9 cellular contexts compared by ENCODE assay signal in genomic region chr17:732788-733720, GRCh38. TPM values are rescaled to one million over a fixed set of nuclear protein-coding genes. Genes with fewer than 3 reads are reported as not detected.
A peak's percentile ranks its signal among the peaks of the same experiment; 100 is the strongest.
DNase-seq lines count a peak whose midpoint lies in the region; ATAC-seq, FAIRE-seq and TF ChIP-seq lines count a peak whose summit lies in the region.
"Had no signal": no experiment of that assay in that cellular context is flagged by ENCODE, and none has a peak within 500 bp of the region (broad histone marks: within the 10 kb centered on the region; RNA-seq: fewer than 3 reads in every experiment).

No MANE protein-coding gene starts in this region.

- H3K36me3 ChIP-seq in SJSA1 (peaks cover 35% of the 10 kb centered on the region), kidney (ENCODE audit: control insufficient read depth in 1 of 2, insufficient read depth in 2 of 2, low read length in 2 of 2) (no peaks in the 10 kb centered on the region), smooth muscle cell (ENCODE audit: low read depth) (no peaks in the 10 kb centered on the region)

- 11% methylated on average over 38 of the region's 72 CpGs for WGBS in smooth muscle cell (ENCODE audit: low lambda C conversion rate)

- peak overlapping the region; percentile 35 to 54 for H3K9ac ChIP-seq in kidney (ENCODE audit: low read length in 2 of 2)
- H3K9ac ChIP-seq in smooth muscle cell (ENCODE audit: low read depth), result peak overlapping the region; percentile 21

- H3K9me3 ChIP-seq in SJSA1 (replicated peaks) (no peaks in the 10 kb centered on the region), kidney (ENCODE audit: control insufficient read depth in 1 of 2, low read length in 2 of 2) (no peaks in the 10 kb centered on the region), smooth muscle cell (replicated peaks; ENCODE audit: low read depth) (no peaks in the 10 kb centered on the region)

- peak overlapping the region; percentile 75 for H2AFZ ChIP-seq in smooth muscle cell (ENCODE audit: low read depth)

- peaks cover 19% of the 10 kb centered on the region for H4K20me1 ChIP-seq in smooth muscle cell (ENCODE audit: low read depth)

- ATAC-seq in HG03025 (IDR thresholded peaks at IDR 0.05; ENCODE audit: low FRiP score, unreplicated experiment), result peak; percentile 30

- no peaks in the 10 kb centered on the region for H3K27me3 ChIP-seq in SJSA1 (replicated peaks)
- no peaks in the 10 kb centered on the region for H3K27me3 ChIP-seq in smooth muscle cell (ENCODE audit: low read depth)

- H3K4me2 ChIP-seq in smooth muscle cell, result peak overlapping the region; percentile 90

- peak overlapping the region; percentile 77 for H3K27ac ChIP-seq in SJSA1
- peak overlapping the region in 1 of 2 donors; percentile 28 for H3K27ac ChIP-seq in kidney (ENCODE audit: low read depth in 2 of 2, low read length in 2 of 2)
- peak overlapping the region; percentile 2 for H3K27ac ChIP-seq in smooth muscle cell (ENCODE audit: low read depth)

- no peak for TF ChIP-seq CTCF in MCF 10A (IDR thresholded peaks at IDR 0.05; ENCODE audit: unreplicated experiment)
- TF ChIP-seq CTCF in kidney (IDR thresholded peaks at IDR 0.05; ENCODE audit: borderline replicate concordance, extremely low read depth, insufficient read depth), result no peak
- peak; percentile 6 for TF ChIP-seq CTCF in smooth muscle cell (IDR thresholded peaks at IDR 0.05; ENCODE audit: borderline replicate concordance, insufficient read depth, poor library complexity, severe bottlenecking)

- POLR2A ChIA-PET in MCF 10A (lab: Yijun Ruan, JAX), result interaction anchor here (0.6 to 1.9 kb wide), 13 partner anchors 11 to 103 kb away, joined by 3 to 45 read pairs (median 7); partner anchors contain the start of genes GEMIN4, GLOD4, MRM3 and VPS53

- H3K4me3 ChIP-seq in SJSA1 (peak overlapping the region; percentile 95), kidney (ENCODE audit: low read length in 2 of 2) (peak overlapping the region; percentile 49 to 64), smooth muscle cell (peak overlapping the region; percentile 93)

- FAIRE-seq in kidney (lab: Jason Lieb, UNC), result no peak
- FAIRE-seq: frontal cortex had no signal

- DNase-seq in NCI-H1092 treated with DMSO at 0.1 percent for 48 hours (lab: John Stamatoyannopoulos, UW) (peak; percentile 43), NCI-H1092 (lab: John Stamatoyannopoulos, UW) (no peak), SJSA1 (ENCODE audit: low read depth in 1 of 2, low spot score in 2 of 2) (peak in 1 of 2 experiments; percentile 39), MCF 10A (ENCODE audit: unreplicated experiment) (peak; percentile 47), kidney (peak; percentile 87), smooth muscle cell (lab: John Stamatoyannopoulos, UW; ENCODE audit: unreplicated experiment) (peak; percentile 30), GDM1 (lab: John Stamatoyannopoulos, UW) (no peak)

- H3K4me1 Mint-ChIP-seq in MCF 10A (ENCODE audit: insufficient read depth, unreplicated experiment), result peaks cover 31% of the 10 kb centered on the region

- H3K4me3 Mint-ChIP-seq in MCF 10A (ENCODE audit: unreplicated experiment), result peak overlapping the region; percentile 87

- H3K9me3 Mint-ChIP-seq in MCF 10A (ENCODE audit: unreplicated experiment), result no peaks in the 10 kb centered on the region

- H3K36me3 Mint-ChIP-seq in MCF 10A (ENCODE audit: insufficient read depth, unreplicated experiment), result peaks cover 34% of the 10 kb centered on the region

- peaks cover 19% of the 10 kb centered on the region for H3K4me1 ChIP-seq in SJSA1 (replicated peaks)
- peaks cover 0 to 6% of the 10 kb centered on the region in 2 donors for H3K4me1 ChIP-seq in kidney (ENCODE audit: control insufficient read depth in 1 of 2, insufficient read depth in 1 of 2, low read depth in 1 of 2, low read length in 2 of 2)
- H3K4me1 ChIP-seq in smooth muscle cell (ENCODE audit: low read depth), result peaks cover 12% of the 10 kb centered on the region

- peaks cover 29% of the 10 kb centered on the region for H3K79me2 ChIP-seq in smooth muscle cell (ENCODE audit: low read depth)

- BruUV-seq in MCF 10A (replicated peaks; lab: Mats Ljungman, UMichigan), result no TSS peak

- CTCF ChIA-PET in MCF 10A (lab: Yijun Ruan, JAX), result interaction anchor here (0.8 to 1.1 kb wide), 4 partner anchors 10 to 18 kb away, joined by 3 to 5 read pairs (median 3); partner anchors contain the start of gene GEMIN4

- no peaks in the 10 kb centered on the region for H3K27me3 Mint-ChIP-seq in MCF 10A (ENCODE audit: insufficient read depth, unreplicated experiment)

- intact Hi-C loops in MCF 10A (cut with micrococcal nuclease), result no loop called here
- intact Hi-C loops in kidney (cut with DNase I), result no loop called here

- peak overlapping the region; percentile 61 for H3K27ac Mint-ChIP-seq in MCF 10A (ENCODE audit: low read depth, unreplicated experiment)

- peaks cover 5% of the 10 kb centered on the region for H3F3A ChIP-seq in smooth muscle cell (ENCODE audit: low read depth)

RNA-seq across cellular contexts. Expression of gene TLCD3A, which starts 0.7 kb away (rescaled TPM):
- total RNA-seq in SJSA1 (2014; rRNA removed; shearing (Covaris generic)), result 10.9 and 11.8 TPM in 2 replicates
- total RNA-seq in MCF 10A (2022), result 28.4 and 31.6 TPM in 2 replicates
- total RNA-seq in kidney, result 12.4 TPM
- 4.6 TPM for polyA plus RNA-seq in kidney (ENCODE audit: insufficient read depth, low read depth, low replicate concordance)
- 20.1 and 23.0 TPM in 2 replicates for total RNA-seq in smooth muscle cell
- 21.9 and 25.9 TPM in 2 replicates for polyA plus RNA-seq in smooth muscle cell

RNA-seq across cellular contexts. Expression of gene VPS53, which starts 18.4 kb away (rescaled TPM):
- total RNA-seq in SJSA1 (2014; rRNA removed; shearing (Covaris generic)), result 7.0 and 12.9 TPM in 2 replicates
- total RNA-seq in MCF 10A (2022) (43.5 and 55.0 TPM in 2 replicates), kidney (80.9 TPM), smooth muscle cell (18.6 and 24.4 TPM in 2 replicates)
- polyA plus RNA-seq in kidney (ENCODE audit: insufficient read depth, low read depth, low replicate concordance) (7.0 TPM), smooth muscle cell (9.6 and 12.0 TPM in 2 replicates)

RNA-seq across cellular contexts. Expression of gene GEMIN4, which starts 19.0 kb away (rescaled TPM):
- total RNA-seq in SJSA1 (2014; rRNA removed; shearing (Covaris generic)), result 2.4 and 8.8 TPM in 2 replicates
- total RNA-seq in MCF 10A (2022) (19.5 and 24.1 TPM in 2 replicates), kidney (14.8 TPM), smooth muscle cell (9.0 and 18.8 TPM in 2 replicates)
- polyA plus RNA-seq in kidney (ENCODE audit: insufficient read depth, low read depth, low replicate concordance) (4.6 TPM), smooth muscle cell (10.2 and 10.5 TPM in 2 replicates)

RNA-seq across cellular contexts. Expression of gene GLOD4, which starts 49.0 kb away (rescaled TPM):
- 64.7 and 77.1 TPM in 2 replicates for total RNA-seq in SJSA1 (2014; rRNA removed; shearing (Covaris generic))
- total RNA-seq in MCF 10A (2022) (59.0 and 62.6 TPM in 2 replicates), kidney (70.6 TPM), smooth muscle cell (53.5 and 66.3 TPM in 2 replicates)
- polyA plus RNA-seq in kidney (ENCODE audit: insufficient read depth, low read depth, low replicate concordance) (90.8 TPM), smooth muscle cell (47.2 and 61.8 TPM in 2 replicates)

RNA-seq across cellular contexts. Expression of gene MRM3, which starts 49.1 kb away (rescaled TPM):
- total RNA-seq in SJSA1 (2014; rRNA removed; shearing (Covaris generic)), result 21.3 and 40.2 TPM in 2 replicates
- total RNA-seq in MCF 10A (2022) (19.4 and 25.1 TPM in 2 replicates), kidney (14.4 TPM), smooth muscle cell (6.4 and 8.7 TPM in 2 replicates)
- polyA plus RNA-seq in kidney (ENCODE audit: insufficient read depth, low read depth, low replicate concordance) (21.3 TPM), smooth muscle cell (12.8 and 13.4 TPM in 2 replicates)

Comparison
In these comparisons a context has a peak if more than half of its experiments do, and no peak if none do; other contexts are left out.
1. DNase-seq: peak in NCI-H1092 treated with DMSO at 0.1 percent for 48 hours (single experiment), MCF 10A (single experiment), kidney (single experiment) and smooth muscle cell (single experiment); none in NCI-H1092 (single experiment) and GDM1 (single experiment).
2. Peak in every context shown above with its lines, with median percentiles within 50 percentile points of each other: H3K4me3 ChIP-seq.